ENCODE assay signal across 1 cellular context in genomic region chr1:28160677-28161328, GRCh38.
A peak's percentile ranks its signal among the peaks of the same experiment; 100 is the strongest.
TF ChIP-seq lines count a peak whose summit lies in the region.

No MANE protein-coding gene starts in this region.

TF ChIP-seq in endothelial cell of umbilical vein, 7 proteins besides CTCF, POLR2A, EP300 and RAD21 (continued from another document):
- TF ChIP-seq MAX (IDR thresholded peaks at IDR 0.05; ENCODE audit: insufficient read depth, insufficient read length), result no peak
- TF ChIP-seq FOS (IDR thresholded peaks at IDR 0.05; ENCODE audit: borderline replicate concordance, insufficient read depth, low read length), result peak; percentile 57
- no peak for TF ChIP-seq EZH2 (IDR thresholded peaks at IDR 0.05; ENCODE audit: borderline replicate concordance, low read depth, low read length, severe bottlenecking)
